In genomic region chr2:30204281-30204680, GRCh38 we compare ENCODE assay signal across 18 cellular contexts.
"Had no signal": no experiment of that assay in that cellular context is flagged by ENCODE, and none has a peak within 500 bp of the region (broad histone marks: within the 10 kb centered on the region; RNA-seq: fewer than 3 reads in every experiment).

No MANE protein-coding gene starts in this region.

- ATAC-seq: activated naive CD8-positive, alpha-beta T cell treated with anti-CD3 and anti-CD28 coated beads, Interleukin-2, amount 50 U/mL, for 24 hours; left ventricle myocardium superior; naive thymus-derived CD8-positive, alpha-beta T cell; psoas muscle had no signal

- H3K36me3 ChIP-seq: neural progenitor cell, spleen, transverse colon had no signal

- DNase-seq: activated CD4-positive, alpha-beta memory T cell treated with anti-CD3 and anti-CD28 coated beads for 36 hours; activated CD4-positive, alpha-beta T cell treated with anti-CD3 and anti-CD28 coated beads, Interleukin-2, amount 10 ng/mL, durations not matched to agents 24 days and 14 days; activated CD4-positive, CD25-positive, alpha-beta regulatory T cell treated with anti-CD3 and anti-CD28 coated beads, Interleukin-2, amount 50 U/mL, for 72 hours; activated naive CD8-positive, alpha-beta T cell treated with anti-CD3 and anti-CD28 coated beads, Interleukin-2, amount 50 U/mL, for 24 hours; activated T-cell treated with anti-CD3 and anti-CD28 coated beads, Interleukin-2, amount 50 U/mL, for 48 hours; amygdala; central memory CD4-positive, alpha-beta T cell; kidney glomerular epithelial cell; left ventricle myocardium superior; naive thymus-derived CD8-positive, alpha-beta T cell; occipital lobe; psoas muscle; spleen; stimulated activated naive CD4-positive, alpha-beta T cell; T-helper 2 cell; transverse colon had no signal

- H3K27me3 ChIP-seq: neural progenitor cell, spleen, transverse colon had no signal

- H3K9me3 ChIP-seq: psoas muscle, spleen, transverse colon had no signal

- H3K4me3 ChIP-seq: neural progenitor cell, psoas muscle, spleen, transverse colon had no signal

- H3K27ac ChIP-seq: neural progenitor cell, parathyroid adenoma, psoas muscle, spleen, transverse colon had no signal

- H3K4me1 ChIP-seq: parathyroid adenoma, psoas muscle had no signal
